ENCODE assay signal across 19 cellular contexts in genomic region chr6:68158256-68158655, GRCh38.
DNase-seq lines count a peak whose midpoint lies in the region; ATAC-seq and TF ChIP-seq lines count a peak whose summit lies in the region.
"Had no signal": no experiment of that assay in that cellular context is flagged by ENCODE, and none has a peak within 500 bp of the region (broad histone marks: within the 10 kb centered on the region; RNA-seq: fewer than 3 reads in every experiment).

No MANE protein-coding gene starts in this region.

- H3K9ac ChIP-seq in OCI-LY1 (ENCODE audit: low read length): no peak overlapping the region
- H3K9ac ChIP-seq: BLaER1 had no signal

- ATAC-seq in GM18870 (IDR thresholded peaks at IDR 0.05; ENCODE audit: unreplicated experiment) (peak; percentile 80), GM21786 (IDR thresholded peaks at IDR 0.05; ENCODE audit: unreplicated experiment) (peak; percentile 87), HG03095 (IDR thresholded peaks at IDR 0.05; ENCODE audit: unreplicated experiment) (peak; percentile 71)
- ATAC-seq: gastroesophageal sphincter; stimulated activated naive CD8-positive, alpha-beta T cell treated with anti-CD3 and anti-CD28 coated beads, Interleukin-15, amount 100 ng/mL, for 72 hours had no signal

- H3K27me3 ChIP-seq in OCI-LY1 (ENCODE audit: insufficient read depth, low read length): no peaks in the 10 kb centered on the region
- H3K27me3 ChIP-seq in left ventricle myocardium inferior (ENCODE audit: low read depth): no peaks in the 10 kb centered on the region
- H3K27me3 ChIP-seq: BLaER1, gastroesophageal sphincter had no signal

- H3K79me2 ChIP-seq in OCI-LY1 (ENCODE audit: insufficient read depth, low read length): no peaks in the 10 kb centered on the region

- DNase-seq in NCI-H748 treated with DMSO at 0.1 percent for 48 hours (lab: John Stamatoyannopoulos, UW): no peak
- DNase-seq in GM19240 (ENCODE audit: insufficient read length, low spot score): no peak
- DNase-seq in activated gamma-delta T cell (lab: John Stamatoyannopoulos, UW): no peak
- DNase-seq in left ventricle myocardium inferior: no peak
- DNase-seq: activated CD4-positive, alpha-beta T cell treated with anti-CD3 and anti-CD28 coated beads for 4 hours; activated T-cell treated with anti-CD3 and anti-CD28 coated beads for 4 hours; cerebellar nuclear complex; DMS153; immature natural killer cell; NCI-H2029; NCI-H774; stimulated activated naive CD8-positive, alpha-beta T cell treated with anti-CD3 and anti-CD28 coated beads, Interleukin-15, amount 100 ng/mL, for 72 hours had no signal

- peaks cover 5% of the 10 kb centered on the region; the same call in 1 of the 2 replicates for H3K9me3 ChIP-seq in OCI-LY1 (ENCODE audit: low read length)
- peaks cover 33% of the 10 kb centered on the region for H3K9me3 ChIP-seq in left ventricle myocardium inferior (replicated peaks)
- H3K9me3 ChIP-seq: gastroesophageal sphincter had no signal

- no peaks in the 10 kb centered on the region for H4K20me1 ChIP-seq in OCI-LY1 (ENCODE audit: insufficient read depth, low read length)
- H4K20me1 ChIP-seq: BLaER1 had no signal

- H3K4me3 ChIP-seq in OCI-LY1 (ENCODE audit: low read depth, low read length, poor library complexity, severe bottlenecking) (no peak overlapping the region), left ventricle myocardium inferior (no peak overlapping the region)
- H3K4me3 ChIP-seq: BLaER1, gastroesophageal sphincter had no signal

- intact Hi-C loops in left ventricle myocardium inferior (cut with micrococcal nuclease): no loop called here

- H3K4me1 ChIP-seq in OCI-LY1 (ENCODE audit: insufficient read depth, low read length, severe bottlenecking) (no peaks in the 10 kb centered on the region), left ventricle myocardium inferior (no peaks in the 10 kb centered on the region)
- H3K4me1 ChIP-seq: BLaER1, gastroesophageal sphincter had no signal

- H3K27ac ChIP-seq in OCI-LY1 (ENCODE audit: low read depth, low read length, poor library complexity, severe bottlenecking) (no peak overlapping the region), left ventricle myocardium inferior (replicated peaks) (no peak overlapping the region)
- H3K27ac ChIP-seq: BLaER1, gastroesophageal sphincter, HL-60 had no signal

- peak overlapping the region; percentile 80; the same call in 1 of the 2 replicates for H2AFZ ChIP-seq in OCI-LY1 (ENCODE audit: low read length)

- H3K4me2 ChIP-seq in OCI-LY1 (ENCODE audit: low read length): no peak overlapping the region
- H3K4me2 ChIP-seq: BLaER1 had no signal

- H3K9me2 ChIP-seq in OCI-LY1 (ENCODE audit: low read depth, low read length): no peaks in the 10 kb centered on the region

- no peaks in the 10 kb centered on the region for H3F3A ChIP-seq in OCI-LY1 (ENCODE audit: insufficient read depth, low read length)

- H3K36me3 ChIP-seq in OCI-LY1 (ENCODE audit: insufficient read depth, low read length): no peaks in the 10 kb centered on the region
- no peaks in the 10 kb centered on the region for H3K36me3 ChIP-seq in left ventricle myocardium inferior
- H3K36me3 ChIP-seq: BLaER1, gastroesophageal sphincter had no signal

- TF ChIP-seq CTCF in OCI-LY1 (IDR thresholded peaks at IDR 0.05; ENCODE audit: low read length): no peak
- TF ChIP-seq CTCF in left ventricle myocardium inferior (IDR thresholded peaks at IDR 0.05; ENCODE audit: borderline replicate concordance): no peak
